Comparison of ENCODE assay signal across 20 cellular contexts in genomic region chr7:91772100-91772794, GRCh38.
DNase-seq lines count a peak whose midpoint lies in the region; ATAC-seq, FAIRE-seq and TF ChIP-seq lines count a peak whose summit lies in the region.
"Had no signal": no experiment of that assay in that cellular context is flagged by ENCODE, and none has a peak within 500 bp of the region (broad histone marks: within the 10 kb centered on the region; RNA-seq: fewer than 3 reads in every experiment).

No MANE protein-coding gene starts in this region.

- no peak overlapping the region for H3K4me3 ChIP-seq in PC-3 (ENCODE audit: low read length)
- no peak overlapping the region for H3K4me3 ChIP-seq in cardiac fibroblast (replicated peaks in 1 of 2; ENCODE audit: low read depth in 2 of 2, low read length in 2 of 2)
- H3K4me3 ChIP-seq in keratinocyte (ENCODE audit: control insufficient read depth in 2 of 3, extremely low read depth in 1 of 3, insufficient read depth in 2 of 3, low read depth in 1 of 3, low read length in 3 of 3): no peak overlapping the region
- H3K4me3 ChIP-seq in suprapubic skin: no peak overlapping the region
- H3K4me3 ChIP-seq: gastrocnemius medialis, sigmoid colon, thoracic aorta had no signal

- no peak for TF ChIP-seq CTCF in PC-3 (conservative IDR thresholded peaks at IDR 0.05; ENCODE audit: low read depth, low read length)
- no peak for TF ChIP-seq CTCF in cardiac fibroblast (IDR thresholded peaks at IDR 0.05; ENCODE audit: low read depth, low read length)
- no peak for TF ChIP-seq CTCF in keratinocyte (optimal IDR thresholded peaks at IDR 0.05 in 1 of 3, IDR thresholded peaks at IDR 0.05 in 1 of 3, conservative IDR thresholded peaks at IDR 0.05 in 1 of 3; ENCODE audit: extremely low read depth in 1 of 3, insufficient read depth in 2 of 3, low read length in 3 of 3)
- no peak for TF ChIP-seq CTCF in suprapubic skin (IDR thresholded peaks at IDR 0.05)
- TF ChIP-seq CTCF in GM13977 (IDR thresholded peaks at IDR 0.05; ENCODE audit: extremely low read depth, insufficient read depth, missing control alignments): no peak

- TF ChIP-seq POLR2A in suprapubic skin (IDR thresholded peaks at IDR 0.05): no peak

- POLR2A ChIA-PET in PC-3 (lab: Charles Lee; ENCODE audit: unreplicated experiment): no interaction called here

- no peaks in the 10 kb centered on the region; the same call in 1 of the 2 replicates for H3K9me2 ChIP-seq in PC-3 (replicated peaks; ENCODE audit: low read length)

- H3K4me1 ChIP-seq in PC-3 (ENCODE audit: insufficient read depth, low read length): no peaks in the 10 kb centered on the region
- H3K4me1 ChIP-seq in keratinocyte (ENCODE audit: control insufficient read depth, extremely low read depth, insufficient read depth, low read length): peaks cover 22% of the 10 kb centered on the region
- H3K4me1 ChIP-seq in suprapubic skin: peaks cover 8% of the 10 kb centered on the region
- H3K4me1 ChIP-seq: gastrocnemius medialis had no signal

- H3K79me2 ChIP-seq in PC-3 (ENCODE audit: low read length) (no peaks in the 10 kb centered on the region), keratinocyte (ENCODE audit: control insufficient read depth, insufficient read depth, low read length) (no peaks in the 10 kb centered on the region)

- H3K9ac ChIP-seq in PC-3 (ENCODE audit: low read length) (no peak overlapping the region), keratinocyte (ENCODE audit: control insufficient read depth, extremely low read depth, insufficient read depth, low read length) (no peak overlapping the region)

- intact Hi-C loops in PC-3 (cut with micrococcal nuclease): no loop called here

- DNase-seq in PC-3 (peak; percentile 11), cardiac fibroblast (ENCODE audit: low read depth in 2 of 2) (peak; percentile 14 to 57), keratinocyte (ENCODE audit: low read depth, low spot score) (peak; percentile 68), suprapubic skin (ENCODE audit: low spot score in 2 of 2) (no peak), GM13977 (ENCODE audit: low spot score) (no peak), KG1 (lab: John Stamatoyannopoulos, UW) (no peak)
- DNase-seq: activated CD4-positive, alpha-beta T cell treated with anti-CD3 and anti-CD28 coated beads, Interleukin-2, amount 50 U/mL, for 48 hours; activated naive CD8-positive, alpha-beta T cell treated with anti-CD3 and anti-CD28 coated beads for 36 hours; activated T-cell treated with anti-CD3 and anti-CD28 coated beads, Interleukin-2, amount 50 U/mL, for 4 hours; C1 segment of cervical spinal cord; DMS53; gastrocnemius medialis; NCI-H82; sigmoid colon; stimulated activated CD4-positive, alpha-beta T cell treated with anti-CD3 and anti-CD28 coated beads, Interleukin-4, amount 100 ng/mL, for 1 hour had no signal

- no peaks in the 10 kb centered on the region for H3F3A ChIP-seq in PC-3 (ENCODE audit: low read length, unreplicated experiment)

- ATAC-seq in PC-3 (peak; percentile 58), GM18520 (IDR thresholded peaks at IDR 0.05; ENCODE audit: unreplicated experiment) (no peak)
- ATAC-seq: activated T-cell treated with anti-CD3 and anti-CD28 coated beads, Interleukin-2, amount 50 U/mL, for 4 hours; gastrocnemius medialis had no signal

- no TSS peak for BruUV-seq in PC-3 (replicated peaks; lab: Mats Ljungman, UMichigan)

- FAIRE-seq in keratinocyte (lab: Jason Lieb, UNC): peak; percentile 98
- FAIRE-seq: GM18507, RCC 7860 had no signal

- 37% methylated on average over 4 of the region's 4 CpGs for WGBS in suprapubic skin

- no peaks in the 10 kb centered on the region for H3K9me1 ChIP-seq in keratinocyte (ENCODE audit: control insufficient read depth, extremely low read depth, insufficient read depth, low read length)

- H3K27ac ChIP-seq in PC-3 (ENCODE audit: low read length): no peak overlapping the region
- peak overlapping the region; percentile 22 for H3K27ac ChIP-seq in keratinocyte (ENCODE audit: control insufficient read depth, insufficient read depth, low read length)
- H3K27ac ChIP-seq in suprapubic skin: peak overlapping the region; percentile 28
- H3K27ac ChIP-seq: gastrocnemius medialis, neutrophil, thoracic aorta had no signal

- H4K20me1 ChIP-seq in PC-3 (ENCODE audit: low read length): no peaks in the 10 kb centered on the region
- no peaks in the 10 kb centered on the region for H4K20me1 ChIP-seq in keratinocyte (ENCODE audit: control insufficient read depth, extremely low read depth, insufficient read depth, low read length)

- H3K27me3 ChIP-seq in PC-3 (ENCODE audit: low read length) (no peaks in the 10 kb centered on the region), keratinocyte (ENCODE audit: control insufficient read depth, extremely low read depth, insufficient read depth, low read length) (no peaks in the 10 kb centered on the region), suprapubic skin (no peaks in the 10 kb centered on the region)
- H3K27me3 ChIP-seq: gastrocnemius medialis, neutrophil, sigmoid colon had no signal

- dilution Hi-C loops in keratinocyte (cut with MboI; ENCODE audit: extremely low pct_ligation_motif_present, low sequenced_read_pairs): no loop called here

- H3K9me3 ChIP-seq in PC-3 (ENCODE audit: low read length): no peaks in the 10 kb centered on the region
- no peaks in the 10 kb centered on the region for H3K9me3 ChIP-seq in keratinocyte (ENCODE audit: control insufficient read depth, low read depth, low read length)
- no peaks in the 10 kb centered on the region for H3K9me3 ChIP-seq in suprapubic skin
- H3K9me3 ChIP-seq: gastrocnemius medialis, neutrophil, sigmoid colon, thoracic aorta had no signal

- no peak overlapping the region for H2AFZ ChIP-seq in PC-3 (ENCODE audit: low read length)
- H2AFZ ChIP-seq in keratinocyte (ENCODE audit: control insufficient read depth, low read length): peak overlapping the region; percentile 4

- in situ Hi-C loops in GM13977 (cut with MboI; ENCODE audit: low pct_unique_long_range_greater_than_20kb, low sequenced_read_pairs, unreplicated experiment): no loop called here

- no peaks in the 10 kb centered on the region for H3K36me3 ChIP-seq in PC-3 (ENCODE audit: low read depth, low read length)
- no peaks in the 10 kb centered on the region for H3K36me3 ChIP-seq in keratinocyte (ENCODE audit: control insufficient read depth in 2 of 2, extremely low read depth in 1 of 2, insufficient read depth in 2 of 2, low read length in 2 of 2)
- H3K36me3 ChIP-seq in suprapubic skin: no peaks in the 10 kb centered on the region
- H3K36me3 ChIP-seq: gastrocnemius medialis, neutrophil, sigmoid colon, thoracic aorta had no signal

- H3K4me2 ChIP-seq in PC-3 (ENCODE audit: low read length): no peak overlapping the region
- H3K4me2 ChIP-seq in keratinocyte (ENCODE audit: control insufficient read depth, extremely low read depth, insufficient read depth, low read depth, low read length): peak overlapping the region; percentile 57

- CTCF ChIA-PET in PC-3 (lab: Charles Lee): no interaction called here

- TF ChIP-seq EP300 in suprapubic skin (IDR thresholded peaks at IDR 0.05): no peak

Comparison
In these comparisons a context has a peak if more than half of its experiments do, and no peak if none do; other contexts are left out.
1. DNase-seq: peak in PC-3 (single experiment), cardiac fibroblast (2 of 2) and keratinocyte (single experiment); none in suprapubic skin (0 of 2), GM13977 (single experiment) and KG1 (single experiment).